In the genomic region with DNA sequence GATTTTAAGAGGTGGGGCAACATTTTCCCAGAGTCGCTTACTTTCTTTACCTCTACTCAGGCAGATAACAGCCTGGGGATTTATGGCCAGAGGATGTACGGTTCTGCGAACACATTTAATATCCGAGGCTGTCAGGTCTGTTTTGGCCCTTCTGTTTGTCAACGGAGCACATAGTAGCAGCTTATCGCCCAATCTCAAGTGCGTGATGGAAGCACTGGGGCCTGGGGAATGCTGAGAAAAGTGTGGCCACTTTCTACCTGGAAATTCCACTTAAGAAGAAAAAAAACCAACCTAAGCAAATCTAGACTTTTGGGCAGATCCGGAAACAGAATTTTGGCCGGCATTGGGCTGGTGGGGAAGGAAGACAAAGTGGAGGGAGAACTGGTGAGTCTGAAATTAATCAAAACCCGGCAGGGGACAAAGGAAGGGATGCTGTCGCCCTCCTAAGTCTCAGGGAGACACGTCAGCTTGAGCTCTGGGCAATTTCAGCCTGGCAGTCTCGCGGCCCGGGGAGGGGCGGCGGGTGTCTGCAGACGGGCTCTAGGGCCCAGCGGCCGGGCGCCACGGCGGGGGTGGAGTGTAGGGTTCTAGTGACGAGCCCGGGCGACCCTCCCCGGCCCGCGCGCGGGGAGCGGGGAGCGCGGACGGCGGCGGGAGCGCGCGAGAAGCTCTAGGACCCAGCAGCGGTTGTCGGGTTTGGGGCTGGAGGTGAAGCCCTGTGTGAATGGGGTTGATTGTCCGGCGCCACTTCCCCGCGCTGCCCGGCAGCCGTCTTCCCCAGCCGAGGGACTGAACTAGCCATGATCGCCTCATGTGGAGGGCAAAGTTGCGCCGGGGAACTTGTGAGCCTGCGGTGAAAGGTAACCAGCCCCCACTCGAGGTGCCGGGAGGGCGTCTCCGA, we compare ENCODE assay signal across 8 cellular contexts. TPM values are rescaled to one million over a fixed set of nuclear protein-coding genes. Genes with fewer than 3 reads are reported as not detected.
DNase-seq lines count a peak whose midpoint lies in the region; ATAC-seq and TF ChIP-seq lines count a peak whose summit lies in the region.

A gene with protein sequence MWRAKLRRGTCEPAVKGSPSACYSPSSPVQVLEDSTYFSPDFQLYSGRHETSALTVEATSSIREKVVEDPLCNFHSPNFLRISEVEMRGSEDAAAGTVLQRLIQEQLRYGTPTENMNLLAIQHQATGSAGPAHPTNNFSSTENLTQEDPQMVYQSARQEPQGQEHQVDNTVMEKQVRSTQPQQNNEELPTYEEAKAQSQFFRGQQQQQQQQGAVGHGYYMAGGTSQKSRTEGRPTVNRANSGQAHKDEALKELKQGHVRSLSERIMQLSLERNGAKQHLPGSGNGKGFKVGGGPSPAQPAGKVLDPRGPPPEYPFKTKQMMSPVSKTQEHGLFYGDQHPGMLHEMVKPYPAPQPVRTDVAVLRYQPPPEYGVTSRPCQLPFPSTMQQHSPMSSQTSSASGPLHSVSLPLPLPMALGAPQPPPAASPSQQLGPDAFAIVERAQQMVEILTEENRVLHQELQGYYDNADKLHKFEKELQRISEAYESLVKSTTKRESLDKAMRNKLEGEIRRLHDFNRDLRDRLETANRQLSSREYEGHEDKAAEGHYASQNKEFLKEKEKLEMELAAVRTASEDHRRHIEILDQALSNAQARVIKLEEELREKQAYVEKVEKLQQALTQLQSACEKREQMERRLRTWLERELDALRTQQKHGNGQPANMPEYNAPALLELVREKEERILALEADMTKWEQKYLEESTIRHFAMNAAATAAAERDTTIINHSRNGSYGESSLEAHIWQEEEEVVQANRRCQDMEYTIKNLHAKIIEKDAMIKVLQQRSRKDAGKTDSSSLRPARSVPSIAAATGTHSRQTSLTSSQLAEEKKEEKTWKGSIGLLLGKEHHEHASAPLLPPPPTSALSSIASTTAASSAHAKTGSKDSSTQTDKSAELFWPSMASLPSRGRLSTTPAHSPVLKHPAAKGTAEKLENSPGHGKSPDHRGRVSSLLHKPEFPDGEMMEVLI (plus strand): TSS at position 656 of the 901 bp plus-strand sequence. CDS start 156 bp downstream, at position 812.

- peaks cover 29% of the 10 kb centered on the region for H3K27me3 Mint-ChIP-seq in activated B cell treated with CpG ODN at 0.5 μM for 24 hours

- no peaks in the 10 kb centered on the region for H3K9me3 ChIP-seq in stomach smooth muscle (ENCODE audit: control insufficient read depth in 2 of 2, low read length in 2 of 2)

- peaks cover 14% of the 10 kb centered on the region for H3K4me1 Mint-ChIP-seq in activated B cell treated with CpG ODN at 0.5 μM for 24 hours

- peak within 1 kb of the TSS; percentile 78 for H3K4me3 Mint-ChIP-seq in activated B cell treated with CpG ODN at 0.5 μM for 24 hours

- TF ChIP-seq CTCF in activated B cell treated with CpG ODN at 0.5 μM for 24 hours (IDR thresholded peaks at IDR 0.05) (no peak), epithelial cell of proximal tubule (conservative IDR thresholded peaks at IDR 0.05; ENCODE audit: low read depth, low read length) (no peak)

- peak; percentile 54 for DNase-seq in activated CD4-positive, alpha-beta T cell treated with anti-CD3 and anti-CD28 coated beads for 48 hours
- DNase-seq in activated CD4-positive, alpha-beta T cell treated with anti-CD3 and anti-CD28 coated beads for 1 hour: no peak
- DNase-seq in NCI-H2081 (lab: John Stamatoyannopoulos, UW): peak; percentile 90 to 93
- DNase-seq in activated B cell treated with CpG ODN at 0.5 μM for 24 hours: peak; percentile 26
- DNase-seq in epithelial cell of proximal tubule (ENCODE audit: low read depth): no peak
- peak; percentile 96 for DNase-seq in mesenteric fat pad (ENCODE audit: low spot score)

- H3K9ac ChIP-seq in stomach smooth muscle (ENCODE audit: low read length in 2 of 2): peak within 1 kb of the TSS; percentile 92 to 95

- intact Hi-C loops in activated B cell treated with CpG ODN at 0.5 μM for 24 hours (cut with micrococcal nuclease): no loop called here

- no peaks in the 10 kb centered on the region for H3K27me3 ChIP-seq in stomach smooth muscle (ENCODE audit: control insufficient read depth in 1 of 2, insufficient read depth in 2 of 2, low read length in 2 of 2)

- CTCF ChIA-PET in activated B cell treated with CpG ODN at 0.5 μM for 24 hours (lab: Charles Lee): no interaction called here

- H3K36me3 ChIP-seq in stomach smooth muscle (ENCODE audit: control insufficient read depth in 2 of 2, insufficient read depth in 2 of 2, low read length in 2 of 2): no peaks in the 10 kb centered on the region

- H3K27ac Mint-ChIP-seq in activated B cell treated with CpG ODN at 0.5 μM for 24 hours: peak within 1 kb of the TSS; percentile 5

- H3K4me1 ChIP-seq in stomach smooth muscle (ENCODE audit: control insufficient read depth, insufficient read depth, low read length): peaks cover 38% of the 10 kb centered on the region

- H3K27ac ChIP-seq in stomach smooth muscle (ENCODE audit: low read length): peak within 1 kb of the TSS; percentile 95

- H3K4me3 ChIP-seq in epithelial cell of proximal tubule (ENCODE audit: low read depth, low read length) (peak within 1 kb of the TSS; percentile 71), stomach smooth muscle (ENCODE audit: low read length in 2 of 2) (peak within 1 kb of the TSS; percentile 69 to 92)

- H3K36me3 Mint-ChIP-seq in activated B cell treated with CpG ODN at 0.5 μM for 24 hours (ENCODE audit: low read depth): no peaks in the 10 kb centered on the region

- no peaks in the 10 kb centered on the region for H3K9me3 Mint-ChIP-seq in activated B cell treated with CpG ODN at 0.5 μM for 24 hours

- POLR2A ChIA-PET in activated B cell treated with CpG ODN at 0.5 μM for 24 hours (lab: Charles Lee): no interaction called here

- ATAC-seq in HG02763 (IDR thresholded peaks at IDR 0.05; ENCODE audit: unreplicated experiment) (peak; percentile 81), activated B cell treated with CpG ODN at 0.5 μM for 24 hours (ENCODE audit: low read depth) (peak; percentile 85)

RNA-seq across cellular contexts. Expression of the gene that starts here (rescaled TPM):
- total RNA-seq in activated B cell treated with CpG ODN at 0.5 μM for 24 hours (0.54 and 1.0 TPM in 2 replicates), epithelial cell of proximal tubule (26.0 and 31.8 TPM in 2 replicates), mesenteric fat pad (51.6 TPM)

Comparison
In these comparisons a context has a peak if more than half of its experiments do, and no peak if none do; other contexts are left out.
1. RNA of the gene that starts here (total RNA-seq): 51.6 TPM in mesenteric fat pad (single experiment) and 26.0 to 31.8 TPM in epithelial cell of proximal tubule; 0.54 to 1.0 TPM in activated B cell treated with CpG ODN at 0.5 μM for 24 hours; every median in the first group is over 10 times any median in the second.
2. DNase-seq: peak in activated CD4-positive, alpha-beta T cell treated with anti-CD3 and anti-CD28 coated beads for 48 hours (single experiment), NCI-H2081 (2 of 2), activated B cell treated with CpG ODN at 0.5 μM for 24 hours (single experiment) and mesenteric fat pad (single experiment); none in activated CD4-positive, alpha-beta T cell treated with anti-CD3 and anti-CD28 coated beads for 1 hour (single experiment) and epithelial cell of proximal tubule (single experiment).